10 cellular contexts compared by ENCODE assay signal in genomic region chr15:55694652-55695150, GRCh38. TPM values are rescaled to one million over a fixed set of nuclear protein-coding genes. Genes with fewer than 3 reads are reported as not detected.
A peak's percentile ranks its signal among the peaks of the same experiment; 100 is the strongest.
DNase-seq lines count a peak whose midpoint lies in the region; ATAC-seq and TF ChIP-seq lines count a peak whose summit lies in the region.
"Had no signal": no experiment of that assay in that cellular context is flagged by ENCODE, and none has a peak within 500 bp of the region (broad histone marks: within the 10 kb centered on the region; RNA-seq: fewer than 3 reads in every experiment).

No MANE protein-coding gene starts in this region.

- H3K4me3 Mint-ChIP-seq in H9 (peak overlapping the region in 1 of 2 experiments; percentile 3; a peak in 3 of 5 replicates), MCF 10A (ENCODE audit: unreplicated experiment) (no peak overlapping the region)
- H3K4me3 Mint-ChIP-seq: activated naive CD8-positive, alpha-beta T cell had no signal

- H3K56ac ChIP-seq in H9 (ENCODE audit: insufficient read length, low read depth, low read length), result no peak overlapping the region

- no peaks in the 10 kb centered on the region for H3K36me3 Mint-ChIP-seq in H9 (ENCODE audit: insufficient read depth in 1 of 3, low read depth in 3 of 3)
- H3K36me3 Mint-ChIP-seq in MCF 10A (ENCODE audit: insufficient read depth, unreplicated experiment), result no peaks in the 10 kb centered on the region
- H3K36me3 Mint-ChIP-seq: activated naive CD8-positive, alpha-beta T cell had no signal

- WGBS in H9 (ENCODE audit: extremely low coverage, insufficient read length, low lambda C conversion rate), result no CpG with 5 or more reads among the region's 4 CpGs

- peaks cover 0 to 2% of the 10 kb centered on the region in 2 experiments; a peak in 1 of 5 replicates for H3K9me3 Mint-ChIP-seq in H9
- no peaks in the 10 kb centered on the region for H3K9me3 Mint-ChIP-seq in MCF 10A (ENCODE audit: unreplicated experiment)

- H2AK5ac ChIP-seq in H9 (ENCODE audit: insufficient read length, low read length), result no peak overlapping the region

- TF ChIP-seq CTCF in H9 (conservative IDR thresholded peaks at IDR 0.05) (no peak), MCF 10A (IDR thresholded peaks at IDR 0.05; ENCODE audit: unreplicated experiment) (no peak)

- H3K23me2 ChIP-seq in H9 (ENCODE audit: insufficient read length, low read depth, low read length, poor library complexity, severe bottlenecking), result no peaks in the 10 kb centered on the region

- no peak overlapping the region for H3K4me2 ChIP-seq in H9 (ENCODE audit: insufficient read depth, insufficient read length, low read length)

- no peak overlapping the region for H2BK20ac ChIP-seq in H9 (ENCODE audit: low read depth, low read length, poor library complexity, severe bottlenecking)

- no peak overlapping the region for H3K18ac ChIP-seq in H9 (ENCODE audit: insufficient read length, low read depth, low read length)

- no peak overlapping the region for H3K9ac ChIP-seq in H9 (ENCODE audit: extremely low read depth, insufficient read length, low read length)

- no peak overlapping the region for H2BK15ac ChIP-seq in H9 (ENCODE audit: low read depth, low read length)

- no peaks in the 10 kb centered on the region for H3K9me3 ChIP-seq in H9 (ENCODE audit: control insufficient read depth, low read depth, low read length)
- H3K9me3 ChIP-seq: spleen had no signal

- no peak overlapping the region for H4K8ac ChIP-seq in H9 (replicated peaks; ENCODE audit: insufficient read length, low read depth, low read length)

- H3K14ac ChIP-seq in H9 (ENCODE audit: insufficient read depth, low read length), result no peak overlapping the region

- H4K20me1 ChIP-seq in H9 (ENCODE audit: control insufficient read depth, insufficient read depth, insufficient read length), result no peaks in the 10 kb centered on the region

- H2AFZ ChIP-seq in H9 (ENCODE audit: low read length), result no peak overlapping the region

- H3K27ac Mint-ChIP-seq in H9 (peak overlapping the region in 2 of 3 experiments; percentile 2 to 37; a peak in 2 of 7 replicates), MCF 10A (ENCODE audit: low read depth, unreplicated experiment) (no peak overlapping the region)
- H3K27ac Mint-ChIP-seq: activated naive CD8-positive, alpha-beta T cell had no signal

- ATAC-seq in GM18505 (IDR thresholded peaks at IDR 0.05; ENCODE audit: unreplicated experiment), result peak; percentile 94

- peaks cover 3% of the 10 kb centered on the region; the same call in 1 of the 2 replicates for H3K4me1 ChIP-seq in H9 (ENCODE audit: insufficient read depth, low read length)
- H3K4me1 ChIP-seq: spleen had no signal

- H3T11ph ChIP-seq in H9 (ENCODE audit: low read length), result no peak overlapping the region

- TF ChIP-seq POLR2A in GM18505 (IDR thresholded peaks at IDR 0.05; ENCODE audit: borderline replicate concordance, extremely low read depth, insufficient read depth, insufficient read length), result no peak

- H3K4me1 Mint-ChIP-seq in H9 (peaks cover 13 to 24% of the 10 kb centered on the region in 2 experiments), MCF 10A (ENCODE audit: insufficient read depth, unreplicated experiment) (no peaks in the 10 kb centered on the region)

- H2BK120ac ChIP-seq in H9 (ENCODE audit: low read depth, low read length, poor library complexity, severe bottlenecking), result no peak overlapping the region

- intact Hi-C loops in MCF 10A (cut with micrococcal nuclease), result no loop called here

- CTCF ChIA-PET in MCF 10A (lab: Yijun Ruan, JAX), result no interaction called here

- DNase-seq in H9 (peak; percentile 34), NAMALWA (ENCODE audit: low spot score) (peak; percentile 36), islet precursor cell (peak; percentile 60), MCF 10A (ENCODE audit: unreplicated experiment) (no peak), NCI-H1092 (lab: John Stamatoyannopoulos, UW) (no peak), A172 (ENCODE audit: low spot score) (no peak), DMS53 treated with DMSO at 0.1 percent for 48 hours (lab: John Stamatoyannopoulos, UW; ENCODE audit: unreplicated experiment) (no peak)
- DNase-seq: spleen had no signal

- H3K23ac ChIP-seq in H9 (ENCODE audit: insufficient read length, low read depth, low read length), result no peak overlapping the region

- no peak overlapping the region for H2BK12ac ChIP-seq in H9 (ENCODE audit: insufficient read length, low read depth, low read length)

- H4K5ac ChIP-seq in H9 (ENCODE audit: insufficient read length, low read depth, low read length), result no peak overlapping the region

- H3K27ac ChIP-seq in H9 (ENCODE audit: insufficient read length, low read depth, low read length), result no peak overlapping the region
- H3K27ac ChIP-seq: spleen had no signal

- BruUV-seq in MCF 10A (replicated peaks; lab: Mats Ljungman, UMichigan), result no TSS peak

- H3K27me3 Mint-ChIP-seq in H9 (ENCODE audit: low read depth), result peaks cover 8% of the 10 kb centered on the region
- no peaks in the 10 kb centered on the region for H3K27me3 Mint-ChIP-seq in MCF 10A (ENCODE audit: insufficient read depth, unreplicated experiment)

- H3K27me3 ChIP-seq in H9 (ENCODE audit: insufficient read depth, low read length), result no peaks in the 10 kb centered on the region

- no peak overlapping the region for H4K91ac ChIP-seq in H9 (ENCODE audit: insufficient read length, low read depth, low read length)

- no peak overlapping the region for H3K4ac ChIP-seq in H9 (ENCODE audit: low read depth, low read length)

- POLR2A ChIA-PET in MCF 10A (lab: Yijun Ruan, JAX), result interaction anchor here (0.6 kb wide), 1 partner anchor 49 kb away, joined by 3 read pairs; no protein-coding TSS in a partner anchor

- no peak overlapping the region for H2BK5ac ChIP-seq in H9 (ENCODE audit: insufficient read length, low read length)

- H3K79me1 ChIP-seq in H9 (ENCODE audit: insufficient read depth, low read depth, low read length, poor library complexity, severe bottlenecking), result no peaks in the 10 kb centered on the region

- H3K79me2 ChIP-seq in H9 (ENCODE audit: insufficient read depth, low read length), result no peaks in the 10 kb centered on the region

RNA-seq across cellular contexts. Expression of gene PRTG, which starts 48.3 kb away (rescaled TPM):
- total RNA-seq in H9 (2021) (4.4 and 5.7 TPM in 2 replicates), MCF 10A (2022) (1.3 and 3.5 TPM in 2 replicates)
- total RNA-seq in A172 (2014; rRNA removed; shearing (Covaris generic)), result 3.6 and 8.7 TPM in 2 replicates

Comparison
In these comparisons a context has a peak if more than half of its experiments do, and no peak if none do; other contexts are left out.
1. DNase-seq: peak in H9 (single experiment), NAMALWA (single experiment) and islet precursor cell (single experiment); none in MCF 10A (single experiment), NCI-H1092 (single experiment), A172 (single experiment) and DMS53 treated with DMSO at 0.1 percent for 48 hours (single experiment).